8 cellular contexts compared by ENCODE assay signal in genomic region chrX:72573158-72573511, GRCh38.
DNase-seq lines count a peak whose midpoint lies in the region; ATAC-seq and TF ChIP-seq lines count a peak whose summit lies in the region.

No MANE protein-coding gene starts in this region.

- H3K27ac ChIP-seq in muscle layer of duodenum (ENCODE audit: low read length): peak overlapping the region; percentile 84

- H3K27me3 ChIP-seq in muscle layer of duodenum (ENCODE audit: low read depth, low read length): no peaks in the 10 kb centered on the region

- peaks cover 9% of the 10 kb centered on the region for H3K27me3 Mint-ChIP-seq in T-helper 2 cell treated with Interferon-gamma antibody and Interleukin-4, amounts not matched to agents 5 μg/mL and 100 μg/mL, for 36 hours (ENCODE audit: low read depth)

- H3K36me3 Mint-ChIP-seq in T-helper 2 cell treated with Interferon-gamma antibody and Interleukin-4, amounts not matched to agents 5 μg/mL and 100 μg/mL, for 36 hours (ENCODE audit: low read depth): peaks cover 9% of the 10 kb centered on the region

- in situ Hi-C loops in astrocyte of the spinal cord (cut with HindIII; ENCODE audit: low sequenced_read_pairs): no loop called here

- DNase-seq in T-helper 2 cell treated with Interferon-gamma antibody and Interleukin-4, amounts not matched to agents 5 μg/mL and 100 μg/mL, for 36 hours (ENCODE audit: low spot score): no peak
- DNase-seq in T-helper 2 cell (no peak), astrocyte of the spinal cord (ENCODE audit: low read depth, low spot score) (no peak), medulla oblongata (ENCODE audit: extremely low spot score) (no peak), NCI-H2171 treated with DMSO at 0.1 percent for 48 hours (lab: John Stamatoyannopoulos, UW) (no peak), SKM-1 (lab: John Stamatoyannopoulos, UW; ENCODE audit: unreplicated experiment) (no peak)

- no peak for TF ChIP-seq CTCF in astrocyte of the spinal cord (IDR thresholded peaks at IDR 0.05; ENCODE audit: low read depth, low read length)

- H3K4me1 Mint-ChIP-seq in T-helper 2 cell treated with Interferon-gamma antibody and Interleukin-4, amounts not matched to agents 5 μg/mL and 100 μg/mL, for 36 hours (ENCODE audit: low read depth): peaks cover 7% of the 10 kb centered on the region

- no peaks in the 10 kb centered on the region for H3K9me3 Mint-ChIP-seq in T-helper 2 cell treated with Interferon-gamma antibody and Interleukin-4, amounts not matched to agents 5 μg/mL and 100 μg/mL, for 36 hours

- ATAC-seq in HG03175 (IDR thresholded peaks at IDR 0.05; ENCODE audit: unreplicated experiment): peak; percentile 14

- H3K4me3 Mint-ChIP-seq in T-helper 2 cell treated with Interferon-gamma antibody and Interleukin-4, amounts not matched to agents 5 μg/mL and 100 μg/mL, for 36 hours: peak overlapping the region; percentile 98

- H3K36me3 ChIP-seq in muscle layer of duodenum (ENCODE audit: control insufficient read depth in 1 of 2, insufficient read depth in 2 of 2, low read length in 2 of 2): peaks cover 0 to 3% of the 10 kb centered on the region in 2 donors

- H3K9me3 ChIP-seq in muscle layer of duodenum (ENCODE audit: control insufficient read depth in 1 of 2, low read length in 2 of 2): no peaks in the 10 kb centered on the region

- H3K27ac Mint-ChIP-seq in T-helper 2 cell treated with Interferon-gamma antibody and Interleukin-4, amounts not matched to agents 5 μg/mL and 100 μg/mL, for 36 hours: peak overlapping the region; percentile 87

- H3K4me3 ChIP-seq in astrocyte of the spinal cord (ENCODE audit: low read depth, low read length) (peak overlapping the region; percentile 71), muscle layer of duodenum (ENCODE audit: low read depth in 1 of 2, low read length in 2 of 2) (peak overlapping the region; percentile 70 to 93)

- no peaks in the 10 kb centered on the region for H3K4me1 ChIP-seq in muscle layer of duodenum (ENCODE audit: control insufficient read depth in 1 of 2, insufficient read depth in 2 of 2, low read length in 2 of 2)
